In the genomic region with DNA sequence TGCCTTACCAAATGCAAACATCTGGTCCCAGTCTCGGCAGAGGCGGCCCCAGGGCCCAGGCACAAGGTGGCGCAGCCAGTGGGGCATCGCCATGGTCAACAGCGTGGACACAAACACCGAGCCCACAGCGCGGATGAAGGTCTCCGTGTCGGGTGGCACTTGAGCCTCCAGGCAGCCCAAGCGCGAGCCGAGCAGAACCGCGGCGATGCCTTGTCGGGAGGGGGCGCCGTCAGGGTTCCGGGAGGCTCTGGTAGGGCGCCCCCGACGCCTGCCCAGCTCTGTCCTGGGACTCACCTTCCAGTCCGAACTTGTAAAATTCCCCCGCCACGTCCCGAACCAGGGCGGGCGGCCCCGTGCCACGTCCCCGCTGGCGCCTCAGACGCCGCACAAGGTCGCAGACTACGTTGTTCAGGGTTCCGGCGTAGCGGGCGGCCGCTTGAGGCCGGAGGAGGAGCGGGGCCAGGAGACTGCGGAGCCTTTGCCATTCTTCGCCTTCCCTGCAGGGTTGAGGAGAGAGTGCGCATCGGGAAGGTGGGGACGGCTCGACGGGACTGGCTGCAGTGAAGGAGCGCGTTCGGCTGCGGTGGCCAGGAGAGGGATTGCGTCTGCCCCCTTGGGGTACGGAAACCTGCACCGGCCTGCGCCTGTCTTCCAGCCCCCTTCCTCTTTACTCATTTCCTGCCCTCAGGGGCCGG, we compare ENCODE assay signal across 8 cellular contexts. TPM values are rescaled to one million over a fixed set of nuclear protein-coding genes. Genes with fewer than 3 reads are reported as not detected.
DNase-seq lines count a peak whose midpoint lies in the region; ATAC-seq and TF ChIP-seq lines count a peak whose summit lies in the region.

No MANE protein-coding gene starts in this region.

- no peak overlapping the region for H3K4me3 ChIP-seq in NB4 (ENCODE audit: low read depth, low read length)

- peak; percentile 83 for DNase-seq in DMS53 (lab: John Stamatoyannopoulos, UW)
- peak; percentile 65 for DNase-seq in NB4 (ENCODE audit: low read depth)
- peak; percentile 78 to 79 for DNase-seq in activated T-cell treated with anti-CD3 and anti-CD28 coated beads, Interleukin-2, amount 50 U/mL, for 48 hours
- peak in 1 of 2 donors; percentile 75 for DNase-seq in foreskin keratinocyte
- no peak for DNase-seq in progenitor cell of endocrine pancreas (ENCODE audit: low spot score, unreplicated experiment)
- DNase-seq in dedifferentiated amniotic fluid mesenchymal stem cell (ENCODE audit: extremely low spot score), result no peak
- DNase-seq in cerebellar cortex (ENCODE audit: low spot score), result no peak

- peak overlapping the region; percentile 60 for H3K4me3 Mint-ChIP-seq in progenitor cell of endocrine pancreas (ENCODE audit: low read depth)

- no peak for TF ChIP-seq POLR2A in NB4 (IDR thresholded peaks at IDR 0.05; ENCODE audit: extremely low read depth, insufficient read length)

- H3K27ac ChIP-seq in foreskin keratinocyte, result no peak overlapping the region

- peak; percentile 46 for ATAC-seq in GM21515 (IDR thresholded peaks at IDR 0.05; ENCODE audit: unreplicated experiment)
- ATAC-seq in foreskin keratinocyte, result peak; percentile 76

- H3K27me3 Mint-ChIP-seq in progenitor cell of endocrine pancreas, result peaks cover 63% of the 10 kb centered on the region

- H3K4me1 ChIP-seq in foreskin keratinocyte, result peaks cover 6% of the 10 kb centered on the region

- H3K4me1 Mint-ChIP-seq in progenitor cell of endocrine pancreas (ENCODE audit: low read depth), result peaks cover 10% of the 10 kb centered on the region

- H3K36me3 Mint-ChIP-seq in progenitor cell of endocrine pancreas (ENCODE audit: insufficient read depth), result peaks cover 8% of the 10 kb centered on the region

- no peak overlapping the region for H3K27ac Mint-ChIP-seq in progenitor cell of endocrine pancreas

- no peaks in the 10 kb centered on the region for H3K9me3 Mint-ChIP-seq in progenitor cell of endocrine pancreas (ENCODE audit: low read depth)

- TF ChIP-seq CTCF in NB4 (IDR thresholded peaks at IDR 0.05; ENCODE audit: low read depth, low read length), result peak; percentile 35
- TF ChIP-seq CTCF in foreskin keratinocyte (conservative IDR thresholded peaks at IDR 0.05), result peak; percentile 56
- peak; percentile 40 for TF ChIP-seq CTCF in progenitor cell of endocrine pancreas (IDR thresholded peaks at IDR 0.05; ENCODE audit: unreplicated experiment)

- H3K27me3 ChIP-seq in foreskin keratinocyte, result no peaks in the 10 kb centered on the region

RNA-seq across cellular contexts. Expression of gene CYP27B1, which starts 1.7 kb away (rescaled TPM):
- total RNA-seq in foreskin keratinocyte (41.8 and 52.1 TPM in 2 replicates), progenitor cell of endocrine pancreas (2.0 and 2.5 TPM in 2 replicates)
- polyA plus RNA-seq in foreskin keratinocyte, result 31.4 and 43.4 TPM in 2 replicates

RNA-seq across cellular contexts. Expression of gene METTL1, which starts 6.8 kb away (rescaled TPM):
- total RNA-seq in foreskin keratinocyte (19.1 and 23.3 TPM in 2 replicates), progenitor cell of endocrine pancreas (23.3 and 27.5 TPM in 2 replicates)
- polyA plus RNA-seq in foreskin keratinocyte, result 35.3 and 41.9 TPM in 2 replicates

RNA-seq across cellular contexts. Expression of gene EEF1AKMT3, which starts 7.3 kb away (rescaled TPM):
- total RNA-seq in foreskin keratinocyte, result 4.0 and 4.5 TPM in 2 replicates
- polyA plus RNA-seq in foreskin keratinocyte, result 2.9 and 3.2 TPM in 2 replicates
- 5.6 and 6.7 TPM in 2 replicates for total RNA-seq in progenitor cell of endocrine pancreas

RNA-seq across cellular contexts. Expression of gene MARCHF9, which starts 10.2 kb away (rescaled TPM):
- 14.4 and 14.7 TPM in 2 replicates for total RNA-seq in foreskin keratinocyte
- polyA plus RNA-seq in foreskin keratinocyte, result 25.2 and 26.6 TPM in 2 replicates
- 33.8 and 34.3 TPM in 2 replicates for total RNA-seq in progenitor cell of endocrine pancreas

RNA-seq across cellular contexts. Expression of gene CDK4, which starts 13.0 kb away (rescaled TPM):
- total RNA-seq in foreskin keratinocyte (118 and 125 TPM in 2 replicates), progenitor cell of endocrine pancreas (194 and 208 TPM in 2 replicates)
- polyA plus RNA-seq in foreskin keratinocyte, result 212 and 259 TPM in 2 replicates

Comparison
In these comparisons a context has a peak if more than half of its experiments do, and no peak if none do; other contexts are left out.
1. DNase-seq: peak in DMS53 (single experiment), NB4 (single experiment) and activated T-cell treated with anti-CD3 and anti-CD28 coated beads, Interleukin-2, amount 50 U/mL, for 48 hours (2 of 2); none in progenitor cell of endocrine pancreas (single experiment), dedifferentiated amniotic fluid mesenchymal stem cell (single experiment) and cerebellar cortex (single experiment).
2. RNA of gene CYP27B1, which starts 1.7 kb away (total RNA-seq): 41.8 to 52.1 TPM in foreskin keratinocyte; 2.0 to 2.5 TPM in progenitor cell of endocrine pancreas; every median in the first group is over 10 times any median in the second.
3. Peak in every context shown above with its lines, with median percentiles within 50 percentile points of each other: CTCF ChIP-seq.